In genomic region chr1:27575861-27576331, GRCh38 we compare ENCODE assay signal across 9 cellular contexts. TPM values are rescaled to one million over a fixed set of nuclear protein-coding genes. Genes with fewer than 3 reads are reported as not detected.
DNase-seq lines count a peak whose midpoint lies in the region; ATAC-seq lines count a peak whose summit lies in the region.
"Had no signal": no experiment of that assay in that cellular context is flagged by ENCODE, and none has a peak within 500 bp of the region (broad histone marks: within the 10 kb centered on the region; RNA-seq: fewer than 3 reads in every experiment).

No MANE protein-coding gene starts in this region.

- peak; percentile 39 to 54 for ATAC-seq in activated T-cell treated with anti-CD3 and anti-CD28 coated beads, Interleukin-2, amount 50 U/mL, for 4 hours
- no peak for ATAC-seq in HG03378 (IDR thresholded peaks at IDR 0.05; ENCODE audit: unreplicated experiment)

- H3K36me3 Mint-ChIP-seq in activated T-cell treated with anti-CD3 and anti-CD28 coated beads, Interleukin-2, amount 50 U/mL, for 4 hours (ENCODE audit: insufficient read depth): peaks cover 4% of the 10 kb centered on the region

- no peaks in the 10 kb centered on the region for H3K9me3 ChIP-seq in effector memory CD4-positive, alpha-beta T cell (ENCODE audit: control insufficient read depth, low read length)

- peaks cover 5% of the 10 kb centered on the region for H3K4me1 ChIP-seq in effector memory CD4-positive, alpha-beta T cell (ENCODE audit: control insufficient read depth, insufficient read depth, low read length, poor library complexity, severe bottlenecking)

- H3K27me3 Mint-ChIP-seq in activated T-cell treated with anti-CD3 and anti-CD28 coated beads, Interleukin-2, amount 50 U/mL, for 4 hours (ENCODE audit: low read depth): peaks cover 1% of the 10 kb centered on the region
- H3K27me3 Mint-ChIP-seq: stimulated activated naive CD8-positive, alpha-beta T cell treated with anti-CD3 and anti-CD28 coated beads, Interleukin-15, Interleukin-2, amounts not matched to agents 100 ng/mL and 50 ng/mL, for 24 hours had no signal

- no peak for DNase-seq in activated T-cell treated with anti-CD3 and anti-CD28 coated beads, Interleukin-2, amount 50 U/mL, for 4 hours
- DNase-seq in activated T-cell treated with anti-CD3 and anti-CD28 coated beads for 4 hours (no peak), SK-N-DZ (ENCODE audit: low spot score) (peak; percentile 41), globus pallidus (ENCODE audit: low spot score) (peak; percentile 48), nucleus accumbens (lab: John Stamatoyannopoulos, UW) (peak in 40 of 56 donors; percentile 21 to 77 (median 50)), kidney glomerular epithelial cell (lab: John Stamatoyannopoulos, UW) (no peak)
- no peak for DNase-seq in effector memory CD4-positive, alpha-beta T cell

- no peak overlapping the region for H3K4me3 ChIP-seq in effector memory CD4-positive, alpha-beta T cell (ENCODE audit: insufficient read depth, low read depth, low read length, poor library complexity, severe bottlenecking)

- H3K4me1 Mint-ChIP-seq in activated T-cell treated with anti-CD3 and anti-CD28 coated beads, Interleukin-2, amount 50 U/mL, for 4 hours (ENCODE audit: low read depth): peaks cover 30% of the 10 kb centered on the region

- H3K27me3 ChIP-seq in effector memory CD4-positive, alpha-beta T cell (replicated peaks; ENCODE audit: control insufficient read depth, insufficient read depth, low read length, poor library complexity, severe bottlenecking): no peaks in the 10 kb centered on the region

- H3K36me3 ChIP-seq in effector memory CD4-positive, alpha-beta T cell (ENCODE audit: control insufficient read depth, insufficient read depth, low read length): no peaks in the 10 kb centered on the region

- H3K27ac ChIP-seq in effector memory CD4-positive, alpha-beta T cell (ENCODE audit: insufficient read depth, low read length, poor library complexity, severe bottlenecking): no peak overlapping the region

- no peaks in the 10 kb centered on the region for H3K9me3 Mint-ChIP-seq in activated T-cell treated with anti-CD3 and anti-CD28 coated beads, Interleukin-2, amount 50 U/mL, for 4 hours
- H3K9me3 Mint-ChIP-seq: stimulated activated naive CD8-positive, alpha-beta T cell treated with anti-CD3 and anti-CD28 coated beads, Interleukin-15, Interleukin-2, amounts not matched to agents 100 ng/mL and 50 ng/mL, for 24 hours had no signal

- H3K4me3 Mint-ChIP-seq in activated T-cell treated with anti-CD3 and anti-CD28 coated beads, Interleukin-2, amount 50 U/mL, for 4 hours: peak overlapping the region; percentile 19
- H3K4me3 Mint-ChIP-seq: stimulated activated naive CD8-positive, alpha-beta T cell treated with anti-CD3 and anti-CD28 coated beads, Interleukin-15, Interleukin-2, amounts not matched to agents 100 ng/mL and 50 ng/mL, for 24 hours had no signal

RNA-seq across cellular contexts. Expression of gene AHDC1, which starts 28.0 kb away (rescaled TPM):
- 1 to 10 TPM; 7.6 to 9.4 (median 8.6) TPM for total RNA-seq in activated T-cell treated with anti-CD3 and anti-CD28 coated beads, Interleukin-2, amount 50 U/mL, for 4 hours
- 1.5 and 3.5 TPM in 2 replicates for polyA plus RNA-seq in SK-N-DZ (2014; cell fraction: cytosol; rRNA removed)
- polyA plus RNA-seq in SK-N-DZ (2014; cell fraction: nucleus; rRNA removed): 3.2 and 3.8 TPM in 2 replicates

RNA-seq across cellular contexts. Expression of gene FGR, which starts 59.1 kb away (rescaled TPM):
- under 1 TPM; 0.08 to 0.65 (median 0.61) TPM for total RNA-seq in activated T-cell treated with anti-CD3 and anti-CD28 coated beads, Interleukin-2, amount 50 U/mL, for 4 hours
- polyA plus RNA-seq in SK-N-DZ (2014; cell fraction: cytosol; rRNA removed): not detected in 2 replicates
- polyA plus RNA-seq in SK-N-DZ (2014; cell fraction: nucleus; rRNA removed): not detected in 2 replicates

Comparison
In these comparisons a context has a peak if more than half of its experiments do, and no peak if none do; other contexts are left out.
1. DNase-seq: peak in SK-N-DZ (single experiment), globus pallidus (single experiment) and nucleus accumbens (40 of 56); none in activated T-cell treated with anti-CD3 and anti-CD28 coated beads, Interleukin-2, amount 50 U/mL, for 4 hours (single experiment), activated T-cell treated with anti-CD3 and anti-CD28 coated beads for 4 hours (single experiment), effector memory CD4-positive, alpha-beta T cell (0 of 3) and kidney glomerular epithelial cell (single experiment).